8 cellular contexts compared by ENCODE assay signal in the genomic region with DNA sequence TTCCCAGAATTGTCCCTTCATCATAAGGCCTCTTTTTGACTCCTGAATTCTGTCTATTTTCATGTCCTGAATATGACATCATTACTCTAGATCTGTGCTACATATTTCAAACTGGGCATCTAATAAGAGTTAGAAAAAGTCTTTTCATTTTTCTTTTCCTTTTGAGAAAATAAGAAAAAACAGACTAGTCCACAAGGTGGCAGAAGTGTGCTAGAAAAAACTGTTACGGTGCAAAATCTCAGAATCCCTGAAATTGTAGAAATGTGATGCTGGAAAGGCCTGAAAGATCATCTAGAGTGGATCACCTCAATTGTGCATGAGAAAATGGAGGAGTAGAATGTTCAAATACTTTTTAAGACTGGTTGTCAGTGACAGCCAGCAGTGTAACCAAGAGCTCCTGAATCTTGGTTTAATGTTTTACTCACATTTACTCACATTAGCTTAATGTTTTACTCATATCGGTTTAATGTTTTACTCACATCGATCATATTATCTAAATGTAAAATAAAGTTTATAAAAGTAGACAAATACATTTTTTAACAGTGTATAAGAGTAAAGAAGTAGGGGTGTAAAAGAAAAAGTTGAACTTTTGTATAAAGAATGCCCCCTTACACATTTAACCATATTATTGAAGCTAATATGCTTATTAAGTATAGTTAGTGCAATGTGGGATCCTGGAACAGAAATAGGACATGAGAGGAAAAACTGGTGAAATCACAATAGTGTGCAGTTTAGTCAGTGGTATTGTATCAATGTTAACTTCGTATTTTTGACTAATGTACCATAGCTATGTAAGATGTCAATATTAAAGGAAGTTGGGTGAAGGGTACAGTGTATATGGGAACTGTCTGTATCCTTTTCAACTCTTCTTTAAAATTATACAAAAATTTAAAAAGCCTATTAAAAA. TPM values are rescaled to one million over a fixed set of nuclear protein-coding genes. Genes with fewer than 3 reads are reported as not detected.
A peak's percentile ranks its signal among the peaks of the same experiment; 100 is the strongest.
DNase-seq lines count a peak whose midpoint lies in the region; ATAC-seq, FAIRE-seq and TF ChIP-seq lines count a peak whose summit lies in the region.

No MANE protein-coding gene starts in this region.

- WGBS in testis, 2 donors = 75 to 80% methylated on average over 4 of the region's 4 CpGs

- no peaks in the 10 kb centered on the region for H3K9me3 Mint-ChIP-seq in activated T-cell treated with anti-CD3 and anti-CD28 coated beads, Interleukin-2, amount 50 U/mL, for 24 hours
- H3K9me3 Mint-ChIP-seq in activated T-helper 2 cell treated with anti-CD3 and anti-CD28 coated beads, Interferon-gamma antibody, Interleukin-2, Interleukin-4, amounts not matched to agents 10 μg/mL and 5 μg/mL and 100 μg/mL, durations not matched to agents 14 hours and 24 hours and 36 hours = no peaks in the 10 kb centered on the region

- peak; percentile 94 for FAIRE-seq in A204.1 (lab: Jason Lieb, UNC)

- ATAC-seq in HG02970 (IDR thresholded peaks at IDR 0.05; ENCODE audit: low FRiP score, unreplicated experiment) = no peak

- no peaks in the 10 kb centered on the region for H3K36me3 ChIP-seq in testis (ENCODE audit: low read depth, missing control alignments)

- H3K27ac ChIP-seq in testis = no peak overlapping the region

- no peaks in the 10 kb centered on the region for H3K36me3 Mint-ChIP-seq in activated T-cell treated with anti-CD3 and anti-CD28 coated beads, Interleukin-2, amount 50 U/mL, for 24 hours (ENCODE audit: low read depth)
- no peaks in the 10 kb centered on the region for H3K36me3 Mint-ChIP-seq in activated T-helper 2 cell treated with anti-CD3 and anti-CD28 coated beads, Interferon-gamma antibody, Interleukin-2, Interleukin-4, amounts not matched to agents 10 μg/mL and 5 μg/mL and 100 μg/mL, durations not matched to agents 14 hours and 24 hours and 36 hours (ENCODE audit: low read depth)

- H3K9me3 ChIP-seq in testis = no peaks in the 10 kb centered on the region

- DNase-seq in RKO (ENCODE audit: low spot score) (peak; percentile 43), foreskin fibroblast (peak in 1 of 2 donors; percentile 38), testis (no peak)
- DNase-seq in activated T-cell treated with anti-CD3 and anti-CD28 coated beads, Interleukin-2, amount 50 U/mL, for 24 hours = no peak
- no peak for DNase-seq in activated T-helper 2 cell treated with anti-CD3 and anti-CD28 coated beads, Interferon-gamma antibody, Interleukin-2, Interleukin-4, amounts not matched to agents 10 μg/mL and 5 μg/mL and 100 μg/mL, durations not matched to agents 14 hours and 24 hours and 36 hours (ENCODE audit: low spot score)

- H3K4me1 ChIP-seq in testis = no peaks in the 10 kb centered on the region

- TF ChIP-seq POLR2A in testis (IDR thresholded peaks at IDR 0.05) = no peak

- intact Hi-C loops in testis (cut with DNase I; ENCODE audit: low total_unique reads) = no loop called here
- intact Hi-C loops in activated T-helper 2 cell treated with anti-CD3 and anti-CD28 coated beads, Interferon-gamma antibody, Interleukin-2, Interleukin-4, amounts not matched to agents 10 μg/mL and 5 μg/mL and 100 μg/mL, durations not matched to agents 14 hours and 24 hours and 36 hours (cut with micrococcal nuclease) = loop anchor here (5.0 kb wide), 1 partner anchor 167 kb away; no protein-coding TSS in a partner anchor

- peak; percentile 10; the same call in 1 of the 2 replicates for TF ChIP-seq CTCF in GM12874 (IDR thresholded peaks at IDR 0.05; ENCODE audit: insufficient read depth, low read depth, low read length)
- TF ChIP-seq CTCF in foreskin fibroblast (IDR thresholded peaks at IDR 0.05; ENCODE audit: low read depth, low read length) = peak; percentile 35
- TF ChIP-seq CTCF in testis (IDR thresholded peaks at IDR 0.05) = peak in 2 of 3 experiments; percentile 20 to 43

- peaks cover 5% of the 10 kb centered on the region for H3K4me1 Mint-ChIP-seq in activated T-cell treated with anti-CD3 and anti-CD28 coated beads, Interleukin-2, amount 50 U/mL, for 24 hours (ENCODE audit: low read depth)
- H3K4me1 Mint-ChIP-seq in activated T-helper 2 cell treated with anti-CD3 and anti-CD28 coated beads, Interferon-gamma antibody, Interleukin-2, Interleukin-4, amounts not matched to agents 10 μg/mL and 5 μg/mL and 100 μg/mL, durations not matched to agents 14 hours and 24 hours and 36 hours (ENCODE audit: low read depth) = peaks cover 7% of the 10 kb centered on the region

- H3K27me3 Mint-ChIP-seq in activated T-cell treated with anti-CD3 and anti-CD28 coated beads, Interleukin-2, amount 50 U/mL, for 24 hours = peaks cover 32% of the 10 kb centered on the region
- H3K27me3 Mint-ChIP-seq in activated T-helper 2 cell treated with anti-CD3 and anti-CD28 coated beads, Interferon-gamma antibody, Interleukin-2, Interleukin-4, amounts not matched to agents 10 μg/mL and 5 μg/mL and 100 μg/mL, durations not matched to agents 14 hours and 24 hours and 36 hours (ENCODE audit: low read depth) = no peaks in the 10 kb centered on the region

- H3K27me3 ChIP-seq in testis = no peaks in the 10 kb centered on the region

- H3K4me3 Mint-ChIP-seq in activated T-cell treated with anti-CD3 and anti-CD28 coated beads, Interleukin-2, amount 50 U/mL, for 24 hours = no peak overlapping the region
- H3K4me3 Mint-ChIP-seq in activated T-helper 2 cell treated with anti-CD3 and anti-CD28 coated beads, Interferon-gamma antibody, Interleukin-2, Interleukin-4, amounts not matched to agents 10 μg/mL and 5 μg/mL and 100 μg/mL, durations not matched to agents 14 hours and 24 hours and 36 hours (ENCODE audit: low read depth) = no peak overlapping the region

- H3K27ac Mint-ChIP-seq in activated T-cell treated with anti-CD3 and anti-CD28 coated beads, Interleukin-2, amount 50 U/mL, for 24 hours = no peak overlapping the region
- H3K27ac Mint-ChIP-seq in activated T-helper 2 cell treated with anti-CD3 and anti-CD28 coated beads, Interferon-gamma antibody, Interleukin-2, Interleukin-4, amounts not matched to agents 10 μg/mL and 5 μg/mL and 100 μg/mL, durations not matched to agents 14 hours and 24 hours and 36 hours = no peak overlapping the region

- H3K4me3 ChIP-seq in foreskin fibroblast (ENCODE audit: low read depth in 1 of 2, low read length in 2 of 2) (no peak overlapping the region), testis (no peak overlapping the region)

RNA-seq across cellular contexts. Expression of gene ASB11, which starts 15.2 kb away (rescaled TPM):
- not detected for total RNA-seq in testis
- not detected for polyA plus RNA-seq in testis (ENCODE audit: insufficient read depth, low read depth, low replicate concordance)
- total RNA-seq in activated T-helper 2 cell treated with anti-CD3 and anti-CD28 coated beads, Interferon-gamma antibody, Interleukin-2, Interleukin-4, amounts not matched to agents 10 μg/mL and 5 μg/mL and 100 μg/mL, durations not matched to agents 14 hours and 24 hours and 36 hours = not detected in 2 replicates

RNA-seq across cellular contexts. Expression of gene ASB9, which starts 30.3 kb away (rescaled TPM):
- total RNA-seq in testis = 10 to 100 TPM; 83.0 to 88.8 TPM
- polyA plus RNA-seq in testis (ENCODE audit: insufficient read depth, low read depth, low replicate concordance) = 63.9 TPM
- total RNA-seq in activated T-helper 2 cell treated with anti-CD3 and anti-CD28 coated beads, Interferon-gamma antibody, Interleukin-2, Interleukin-4, amounts not matched to agents 10 μg/mL and 5 μg/mL and 100 μg/mL, durations not matched to agents 14 hours and 24 hours and 36 hours = 0.11 and 0.78 TPM in 2 replicates

RNA-seq across cellular contexts. Expression of gene PIGA, which starts 35.1 kb away (rescaled TPM):
- 10 to 100 TPM; 13.0 to 17.0 TPM for total RNA-seq in testis
- 8.1 TPM for polyA plus RNA-seq in testis (ENCODE audit: insufficient read depth, low read depth, low replicate concordance)
- total RNA-seq in activated T-helper 2 cell treated with anti-CD3 and anti-CD28 coated beads, Interferon-gamma antibody, Interleukin-2, Interleukin-4, amounts not matched to agents 10 μg/mL and 5 μg/mL and 100 μg/mL, durations not matched to agents 14 hours and 24 hours and 36 hours = 40.6 and 43.3 TPM in 2 replicates

Comparison
In these comparisons a context has a peak if more than half of its experiments do, and no peak if none do; other contexts are left out.
1. RNA of gene ASB9, which starts 30.3 kb away (total RNA-seq): 83.0 to 88.8 TPM in testis; 0.11 to 0.78 TPM in activated T-helper 2 cell treated with anti-CD3 and anti-CD28 coated beads, Interferon-gamma antibody, Interleukin-2, Interleukin-4, amounts not matched to agents 10 μg/mL and 5 μg/mL and 100 μg/mL, durations not matched to agents 14 hours and 24 hours and 36 hours; every median in the first group is over 10 times any median in the second.
2. Peak in every context shown above with its lines, with median percentiles within 50 percentile points of each other: CTCF ChIP-seq.